ENCODE assay signal across 8 cellular contexts in the genomic region with DNA sequence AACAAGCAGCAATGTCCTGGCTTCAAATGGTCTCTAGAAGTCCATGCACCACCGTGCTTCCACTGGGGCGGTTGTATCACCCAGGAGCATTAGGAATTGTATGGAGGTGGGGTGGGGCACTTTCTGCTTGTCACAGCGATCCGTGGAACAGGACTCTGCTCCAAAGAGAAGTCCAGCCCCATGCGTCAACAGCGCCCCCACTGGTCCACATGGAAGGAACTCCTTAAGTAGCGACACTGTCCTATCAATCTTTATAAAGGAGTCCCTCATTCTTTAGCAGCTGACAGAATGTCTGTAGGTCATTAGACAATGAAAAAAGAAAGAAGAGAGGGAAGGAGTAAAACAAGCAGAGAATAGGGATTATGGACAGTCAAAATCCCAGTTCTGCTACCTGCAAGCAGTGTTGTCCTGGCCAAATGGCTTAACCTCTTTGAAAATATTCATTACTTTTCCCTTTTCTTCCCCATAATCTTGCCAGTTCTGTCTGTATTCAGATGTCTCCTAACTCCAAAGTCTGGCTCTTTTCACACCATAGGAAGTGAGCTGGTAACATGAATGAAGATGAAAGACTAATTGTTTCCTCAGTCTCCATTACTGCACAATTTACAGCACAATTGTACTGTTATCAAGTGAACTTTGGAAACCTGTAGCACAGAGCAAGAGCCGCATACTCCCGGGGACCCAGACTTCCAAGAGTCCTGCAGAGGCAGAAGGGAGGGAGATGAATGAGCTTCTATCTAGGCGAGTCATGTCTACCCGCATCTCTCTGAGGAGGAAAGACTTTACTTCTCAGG. TPM values are rescaled to one million over a fixed set of nuclear protein-coding genes. Genes with fewer than 3 reads are reported as not detected.
DNase-seq lines count a peak whose midpoint lies in the region; ATAC-seq and TF ChIP-seq lines count a peak whose summit lies in the region.

No MANE protein-coding gene starts in this region.

- no peak overlapping the region for H3K4me2 ChIP-seq in KMS-11

- no peaks in the 10 kb centered on the region for H3K27me3 ChIP-seq in CD4-positive, CD25-positive, alpha-beta regulatory T cell (ENCODE audit: control insufficient read depth, insufficient read depth, low read length)
- H3K27me3 ChIP-seq in KMS-11 (ENCODE audit: insufficient read depth, low read depth), result no peaks in the 10 kb centered on the region

- H3K79me2 ChIP-seq in KMS-11 (ENCODE audit: insufficient read depth, low read depth), result peaks cover 100% of the 10 kb centered on the region

- in situ Hi-C loops in astrocyte of the spinal cord (cut with HindIII; ENCODE audit: low sequenced_read_pairs), result no loop called here

- H2AFZ ChIP-seq in KMS-11 (ENCODE audit: low read depth), result no peak overlapping the region

- CTCF ChIA-PET in GM10248 (lab: Yijun Ruan, JAX), result interaction anchor here (0.7 to 2.3 kb wide), 7 partner anchors 9 to 57 kb away, joined by 3 to 14 read pairs (median 4); partner anchors contain the start of gene NFE2L2

- H3K4me3 ChIP-seq in CD4-positive, CD25-positive, alpha-beta regulatory T cell (ENCODE audit: low read depth, low read length), result peak overlapping the region; percentile 34
- H3K4me3 ChIP-seq in KMS-11 (IDR thresholded peaks at IDR 0.05; ENCODE audit: insufficient read depth, low read depth, low read length) (no peak overlapping the region), astrocyte of the spinal cord (ENCODE audit: low read depth, low read length) (no peak overlapping the region)

- H3K27me3 Mint-ChIP-seq in CD4-positive, CD25-positive, alpha-beta regulatory T cell, result no peaks in the 10 kb centered on the region

- intact Hi-C loops in left colon (cut with DNase I, micrococcal nuclease), result no loop called here

- DNase-seq in CD4-positive, CD25-positive, alpha-beta regulatory T cell, result no peak
- DNase-seq in astrocyte of the spinal cord (ENCODE audit: low read depth, low spot score) (no peak), left colon (peak; percentile 82 to 88), GM10248 (ENCODE audit: extremely low spot score) (no peak), SHP77 (lab: John Stamatoyannopoulos, UW) (no peak), DMS79 treated with DMSO at 0.1 percent for 48 hours (lab: John Stamatoyannopoulos, UW) (no peak), NCI-H1105 (lab: John Stamatoyannopoulos, UW) (no peak)

- H3K4me1 Mint-ChIP-seq in CD4-positive, CD25-positive, alpha-beta regulatory T cell, result peaks cover 46 to 97% (median 82%) of the 10 kb centered on the region in 4 donors

- peak; percentile 63 for TF ChIP-seq CTCF in KMS-11 (conservative IDR thresholded peaks at IDR 0.05; ENCODE audit: low read depth, low read length)
- TF ChIP-seq CTCF in astrocyte of the spinal cord (IDR thresholded peaks at IDR 0.05; ENCODE audit: low read depth, low read length), result peak; percentile 56
- no peak for TF ChIP-seq CTCF in GM10248 (IDR thresholded peaks at IDR 0.05; ENCODE audit: control extremely low read depth, extremely low read depth, low read depth, missing control alignments)

- no peak for ATAC-seq in CD4-positive, CD25-positive, alpha-beta regulatory T cell (ENCODE audit: low read depth in 2 of 2)
- peak; percentile 72 for ATAC-seq in left colon

- peaks cover 0 to 1% (median 0%) of the 10 kb centered on the region in 7 donors for H3K9me3 Mint-ChIP-seq in CD4-positive, CD25-positive, alpha-beta regulatory T cell

- H3K4me3 Mint-ChIP-seq in CD4-positive, CD25-positive, alpha-beta regulatory T cell, result peak overlapping the region in 3 of 4 donors; percentile 35 to 50 (median 38)

- H3K36me3 Mint-ChIP-seq in CD4-positive, CD25-positive, alpha-beta regulatory T cell, result peaks cover 39% of the 10 kb centered on the region

- no peak overlapping the region for H3K9ac ChIP-seq in KMS-11

- H3K9me3 ChIP-seq in CD4-positive, CD25-positive, alpha-beta regulatory T cell (ENCODE audit: control insufficient read depth in 2 of 2, low read length in 2 of 2), result no peaks in the 10 kb centered on the region

- peaks cover 97% of the 10 kb centered on the region for H4K20me1 ChIP-seq in KMS-11 (ENCODE audit: insufficient read depth)

- H3K36me3 ChIP-seq in CD4-positive, CD25-positive, alpha-beta regulatory T cell (ENCODE audit: control insufficient read depth, insufficient read depth, low read length), result peaks cover 26% of the 10 kb centered on the region
- peaks cover 4% of the 10 kb centered on the region; the same call in 1 of the 2 replicates for H3K36me3 ChIP-seq in KMS-11 (ENCODE audit: insufficient read depth)

- POLR2A ChIA-PET in GM10248 (lab: Yijun Ruan, JAX), result interaction anchor here (0.6 to 1.4 kb wide), 3 partner anchors 10 to 39 kb away, joined by 4 to 5 read pairs (median 5); partner anchors contain the start of gene NFE2L2

- peak overlapping the region; percentile 69 to 98 (median 80) for H3K27ac Mint-ChIP-seq in CD4-positive, CD25-positive, alpha-beta regulatory T cell

- peaks cover 87% of the 10 kb centered on the region for H3K4me1 ChIP-seq in CD4-positive, CD25-positive, alpha-beta regulatory T cell (ENCODE audit: control insufficient read depth, insufficient read depth, low read length, poor library complexity, severe bottlenecking)
- peaks cover 86% of the 10 kb centered on the region for H3K4me1 ChIP-seq in KMS-11 (ENCODE audit: low read depth, poor library complexity, severe bottlenecking)

- peak overlapping the region; percentile 17 for H3K27ac ChIP-seq in CD4-positive, CD25-positive, alpha-beta regulatory T cell (ENCODE audit: insufficient read depth, low read length, poor library complexity, severe bottlenecking)
- H3K27ac ChIP-seq in KMS-11, result no peak overlapping the region

RNA-seq across cellular contexts. Expression of gene NFE2L2, which starts 9.9 kb away (rescaled TPM):
- 121 TPM for total RNA-seq in CD4-positive, CD25-positive, alpha-beta regulatory T cell
- polyA plus RNA-seq in CD4-positive, CD25-positive, alpha-beta regulatory T cell, result 10 to 100 TPM; 44.5 to 64.7 (median 55.5) TPM
- 10 to 100 TPM; 73.1 to 94.1 TPM for total RNA-seq in left colon

RNA-seq across cellular contexts. Expression of gene HNRNPA3, which starts 42.0 kb away (rescaled TPM):
- 231 TPM for total RNA-seq in CD4-positive, CD25-positive, alpha-beta regulatory T cell
- 10 to 100 TPM; 38.8 to 62.8 (median 56.2) TPM for polyA plus RNA-seq in CD4-positive, CD25-positive, alpha-beta regulatory T cell
- total RNA-seq in left colon, result 100 to 1,000 TPM; 107 to 177 TPM

Comparison
In these comparisons a context has a peak if more than half of its experiments do, and no peak if none do; other contexts are left out.
1. DNase-seq: peak in left colon (2 of 2); none in CD4-positive, CD25-positive, alpha-beta regulatory T cell (0 of 3), astrocyte of the spinal cord (single experiment), GM10248 (single experiment), SHP77 (0 of 2), DMS79 treated with DMSO at 0.1 percent for 48 hours (single experiment) and NCI-H1105 (single experiment).